33 cellular contexts compared by ENCODE assay signal in genomic region chr6:101531538-101531937, GRCh38.
DNase-seq lines count a peak whose midpoint lies in the region; ATAC-seq and TF ChIP-seq lines count a peak whose summit lies in the region.
"Had no signal": no experiment of that assay in that cellular context is flagged by ENCODE, and none has a peak within 500 bp of the region (broad histone marks: within the 10 kb centered on the region; RNA-seq: fewer than 3 reads in every experiment).

No MANE protein-coding gene starts in this region.

- H4K20me1 ChIP-seq in SK-N-SH (ENCODE audit: insufficient read depth), result no peaks in the 10 kb centered on the region
- no peaks in the 10 kb centered on the region for H4K20me1 ChIP-seq in H9 (ENCODE audit: control insufficient read depth, insufficient read depth, insufficient read length)
- H4K20me1 ChIP-seq: BLaER1; BLaER1 treated with 17β-estradiol and CSF1 and Interleukin-3, amounts not matched to agents 10 nM and 100 nM had no signal

- no peaks in the 10 kb centered on the region for H3K4me1 Mint-ChIP-seq in H9
- H3K4me1 Mint-ChIP-seq: B cell; CD14-positive monocyte; CD4-positive, alpha-beta memory T cell; CD4-positive, CD25-positive, alpha-beta regulatory T cell; CD8-positive, alpha-beta memory T cell had no signal

- 37% methylated on average over 2 of the region's 2 CpGs for WGBS in SK-N-SH (ENCODE audit: low lambda C conversion rate)
- no CpG with 5 or more reads among the region's 2 CpGs for WGBS in H9 (ENCODE audit: extremely low coverage, insufficient read length, low lambda C conversion rate)
- no CpG with 5 or more reads among the region's 2 CpGs for WGBS in mesendoderm (ENCODE audit: extremely low coverage, insufficient coverage, low lambda C conversion rate)

- no peak overlapping the region for H3T11ph ChIP-seq in H9 (ENCODE audit: low read length)

- H4K8ac ChIP-seq in H9 (replicated peaks; ENCODE audit: insufficient read length, low read depth, low read length), result no peak overlapping the region
- no peak overlapping the region for H4K8ac ChIP-seq in mesendoderm (ENCODE audit: low read depth, low read length)

- no peaks in the 10 kb centered on the region for H3K27me3 Mint-ChIP-seq in H9 (ENCODE audit: low read depth)
- H3K27me3 Mint-ChIP-seq: B cell; CD4-positive, alpha-beta memory T cell; CD4-positive, alpha-beta T cell; CD4-positive, CD25-positive, alpha-beta regulatory T cell; CD8-positive, alpha-beta memory T cell had no signal

- H2AFZ ChIP-seq in SK-N-SH (ENCODE audit: low read depth) (no peak overlapping the region), H9 (ENCODE audit: low read length) (no peak overlapping the region)

- H3K9me3 Mint-ChIP-seq in H9, result no peaks in the 10 kb centered on the region
- H3K9me3 Mint-ChIP-seq: CD14-positive monocyte; CD4-positive, alpha-beta T cell; CD8-positive, alpha-beta memory T cell had no signal

- POLR2A ChIA-PET in SK-N-SH (lab: Yijun Ruan, JAX), result no interaction called here

- H3K4me2 ChIP-seq in SK-N-SH (no peak overlapping the region), H9 (ENCODE audit: insufficient read depth, insufficient read length, low read length) (no peak overlapping the region), mesendoderm (ENCODE audit: low read length) (no peak overlapping the region)
- H3K4me2 ChIP-seq: A549; BLaER1; BLaER1 treated with 17β-estradiol and CSF1 and Interleukin-3, amounts not matched to agents 10 nM and 100 nM had no signal

- H2BK12ac ChIP-seq in H9 (ENCODE audit: insufficient read length, low read depth, low read length), result no peak overlapping the region

- H3K27me3 ChIP-seq in SK-N-SH (ENCODE audit: insufficient read depth) (no peaks in the 10 kb centered on the region), H9 (ENCODE audit: insufficient read depth, low read length) (no peaks in the 10 kb centered on the region), mesendoderm (ENCODE audit: insufficient read depth, low read length, poor library complexity) (no peaks in the 10 kb centered on the region)
- H3K27me3 ChIP-seq: BE2C; BLaER1; BLaER1 treated with 17β-estradiol and CSF1 and Interleukin-3, amounts not matched to agents 10 nM and 100 nM had no signal

- peak overlapping the region; percentile 72 for H2BK5ac ChIP-seq in H9 (ENCODE audit: insufficient read length, low read length)
- H2BK5ac ChIP-seq in mesendoderm (ENCODE audit: low read length), result no peak overlapping the region

- no peak overlapping the region for H3K56ac ChIP-seq in H9 (ENCODE audit: insufficient read length, low read depth, low read length)
- no peak overlapping the region for H3K56ac ChIP-seq in mesendoderm (ENCODE audit: low read length)

- H3K18ac ChIP-seq in H9 (ENCODE audit: insufficient read length, low read depth, low read length) (no peak overlapping the region), mesendoderm (ENCODE audit: low read length) (no peak overlapping the region)

- TF ChIP-seq RAD21 in SK-N-SH (IDR thresholded peaks at IDR 0.05; ENCODE audit: low read length), result no peak

- H3K9me3 ChIP-seq in SK-N-SH (no peaks in the 10 kb centered on the region), H9 (ENCODE audit: control insufficient read depth, low read depth, low read length) (no peaks in the 10 kb centered on the region)
- H3K9me3 ChIP-seq: A549; BE2C; BLaER1; BLaER1 treated with 17β-estradiol and CSF1 and Interleukin-3, amounts not matched to agents 10 nM and 100 nM; Caco-2 had no signal

- H2BK15ac ChIP-seq in H9 (ENCODE audit: low read depth, low read length), result no peak overlapping the region
- no peak overlapping the region for H2BK15ac ChIP-seq in mesendoderm (replicated peaks; ENCODE audit: low read depth)

- TF ChIP-seq CTCF in SK-N-SH (IDR thresholded peaks at IDR 0.05), result no peak
- TF ChIP-seq CTCF in H9 (conservative IDR thresholded peaks at IDR 0.05), result no peak

- H3K27ac ChIP-seq in SK-N-SH (ENCODE audit: low read depth in 2 of 2, low read length in 1 of 2) (no peak overlapping the region), H9 (ENCODE audit: insufficient read length, low read depth, low read length) (no peak overlapping the region), mesendoderm (ENCODE audit: low read depth, low read length) (peak overlapping the region; percentile 17)
- H3K27ac ChIP-seq: 22Rv1; A549; BLaER1; BLaER1 treated with 17β-estradiol and CSF1 and Interleukin-3, amounts not matched to agents 10 nM and 100 nM; C4-2B had no signal

- H4K5ac ChIP-seq in H9 (ENCODE audit: insufficient read length, low read depth, low read length) (no peak overlapping the region), mesendoderm (ENCODE audit: low read length) (no peak overlapping the region)

- H2AK5ac ChIP-seq in H9 (ENCODE audit: insufficient read length, low read length) (no peak overlapping the region), mesendoderm (ENCODE audit: low read length) (no peak overlapping the region)

- H3K27ac Mint-ChIP-seq in H9, result no peak overlapping the region
- H3K27ac Mint-ChIP-seq: B cell; CD14-positive monocyte; CD4-positive, alpha-beta memory T cell; CD4-positive, alpha-beta T cell; CD4-positive, CD25-positive, alpha-beta regulatory T cell; CD8-positive, alpha-beta memory T cell; CD8-positive, alpha-beta T cell had no signal

- no peak overlapping the region for H4K91ac ChIP-seq in H9 (ENCODE audit: insufficient read length, low read depth, low read length)

- no peaks in the 10 kb centered on the region for H3K36me3 Mint-ChIP-seq in H9 (ENCODE audit: insufficient read depth in 1 of 3, low read depth in 3 of 3)
- H3K36me3 Mint-ChIP-seq: CD14-positive monocyte; CD4-positive, alpha-beta memory T cell; CD4-positive, CD25-positive, alpha-beta regulatory T cell; CD8-positive, alpha-beta memory T cell; CD8-positive, alpha-beta T cell had no signal

- ATAC-seq in SK-N-SH treated with all-trans-retinoic acid at 6 μM for 48 hours (no peak), HG03108 (IDR thresholded peaks at IDR 0.05; ENCODE audit: unreplicated experiment) (no peak)
- ATAC-seq: A549; CD8-positive, alpha-beta T cell had no signal

- no peak for DNase-seq in SK-N-SH
- DNase-seq in H9, result no peak
- no peak for DNase-seq in mesendoderm
- DNase-seq in hepatic stellate cell (ENCODE audit: low spot score), result no peak
- DNase-seq: 8988T; ACHN; AML-193; BE2C; C1 segment of cervical spinal cord; Caco-2; Calu3; CD4-positive, alpha-beta memory T cell; CD4-positive, alpha-beta T cell; CD4-positive, CD25-positive, alpha-beta regulatory T cell; CD8-positive, alpha-beta memory T cell; CD8-positive, alpha-beta T cell; COR-L47; DMS 273 treated with DMSO at 0.1 percent for 48 hours; DMS153; DMS53; DMS79; DMS79 treated with DMSO at 0.1 percent for 48 hours; DND-41; EL had no signal

- no peak overlapping the region for H2BK20ac ChIP-seq in H9 (ENCODE audit: low read depth, low read length, poor library complexity, severe bottlenecking)

- no peak overlapping the region for H3K4ac ChIP-seq in H9 (ENCODE audit: low read depth, low read length)
- no peak overlapping the region for H3K4ac ChIP-seq in mesendoderm (ENCODE audit: low read depth, low read length)

- CTCF ChIA-PET in SK-N-SH (lab: Yijun Ruan, JAX), result no interaction called here

- H3K4me3 ChIP-seq in SK-N-SH (ENCODE audit: low read depth in 2 of 2, low read length in 1 of 2), result no peak overlapping the region
- no peak overlapping the region for H3K4me3 ChIP-seq in mesendoderm (ENCODE audit: low read length)
- H3K4me3 ChIP-seq: A549; BLaER1; BLaER1 treated with 17β-estradiol and CSF1 and Interleukin-3, amounts not matched to agents 10 nM and 100 nM had no signal

- H3K9ac ChIP-seq in SK-N-SH, result no peak overlapping the region
- no peak overlapping the region for H3K9ac ChIP-seq in H9 (ENCODE audit: extremely low read depth, insufficient read length, low read length)
- H3K9ac ChIP-seq in mesendoderm (ENCODE audit: low read length), result no peak overlapping the region
- H3K9ac ChIP-seq: BLaER1; BLaER1 treated with 17β-estradiol and CSF1 and Interleukin-3, amounts not matched to agents 10 nM and 100 nM had no signal

- no peaks in the 10 kb centered on the region for H3K79me2 ChIP-seq in SK-N-SH (ENCODE audit: insufficient read depth)
- H3K79me2 ChIP-seq in H9 (ENCODE audit: insufficient read depth, low read length), result no peaks in the 10 kb centered on the region
- H3K79me2 ChIP-seq in mesendoderm (ENCODE audit: control insufficient read depth, insufficient read depth, low read length), result no peaks in the 10 kb centered on the region

- no peaks in the 10 kb centered on the region for H3K9me2 ChIP-seq in SK-N-SH

- H3K23me2 ChIP-seq in H9 (ENCODE audit: insufficient read length, low read depth, low read length, poor library complexity, severe bottlenecking), result no peaks in the 10 kb centered on the region

- no peak overlapping the region for H3K4me3 Mint-ChIP-seq in H9
- H3K4me3 Mint-ChIP-seq: B cell; CD14-positive monocyte; CD4-positive, alpha-beta memory T cell; CD4-positive, alpha-beta T cell; CD4-positive, CD25-positive, alpha-beta regulatory T cell; CD8-positive, alpha-beta memory T cell; CD8-positive, alpha-beta T cell had no signal

- TF ChIP-seq EP300 in SK-N-SH (IDR thresholded peaks at IDR 0.05; ENCODE audit: borderline replicate concordance in 1 of 2, low read depth in 1 of 2, low read length in 1 of 2), result no peak

- H3K23ac ChIP-seq in H9 (ENCODE audit: insufficient read length, low read depth, low read length), result no peak overlapping the region
- H3K23ac ChIP-seq in mesendoderm (ENCODE audit: low read length), result no peak overlapping the region

- no peaks in the 10 kb centered on the region for H3K36me3 ChIP-seq in SK-N-SH (replicated peaks in 1 of 2; ENCODE audit: control insufficient read depth in 1 of 2, insufficient read depth in 2 of 2, low read length in 1 of 2)
- no peaks in the 10 kb centered on the region for H3K36me3 ChIP-seq in mesendoderm (ENCODE audit: control insufficient read depth, insufficient read depth, low read length)
- H3K36me3 ChIP-seq: BE2C; BLaER1; BLaER1 treated with 17β-estradiol and CSF1 and Interleukin-3, amounts not matched to agents 10 nM and 100 nM had no signal

- H3F3A ChIP-seq in SK-N-SH (replicated peaks; ENCODE audit: insufficient read depth), result no peaks in the 10 kb centered on the region

- H2BK120ac ChIP-seq in H9 (ENCODE audit: low read depth, low read length, poor library complexity, severe bottlenecking) (no peak overlapping the region), mesendoderm (ENCODE audit: low read depth, low read length) (no peak overlapping the region)

- H3K14ac ChIP-seq in H9 (ENCODE audit: insufficient read depth, low read length), result no peak overlapping the region

- H3K79me1 ChIP-seq in H9 (ENCODE audit: insufficient read depth, low read depth, low read length, poor library complexity, severe bottlenecking) (no peaks in the 10 kb centered on the region), mesendoderm (ENCODE audit: low read length) (no peaks in the 10 kb centered on the region)

- H3K4me1 ChIP-seq in SK-N-SH (ENCODE audit: control insufficient read depth in 1 of 2, insufficient read depth in 2 of 2, low read depth in 1 of 2, low read length in 1 of 2), result peaks cover 0 to 2% of the 10 kb centered on the region in 2 experiments; a peak in 2 of 4 replicates
- H3K4me1 ChIP-seq in H9 (ENCODE audit: insufficient read depth, low read length), result no peaks in the 10 kb centered on the region
- no peaks in the 10 kb centered on the region for H3K4me1 ChIP-seq in mesendoderm (ENCODE audit: control insufficient read depth, low read depth, low read length)
- H3K4me1 ChIP-seq: A549, BLaER1, Caco-2 had no signal

TF ChIP-seq in SK-N-SH treated with all-trans-retinoic acid at 6 μM for 48 hours, 23 proteins besides CTCF, POLR2A, EP300 and RAD21 (continues in another document):
- TF ChIP-seq GLIS3 (CRISPR knock-in tag; IDR thresholded peaks at IDR 0.05), result no peak
